In the genomic region with DNA sequence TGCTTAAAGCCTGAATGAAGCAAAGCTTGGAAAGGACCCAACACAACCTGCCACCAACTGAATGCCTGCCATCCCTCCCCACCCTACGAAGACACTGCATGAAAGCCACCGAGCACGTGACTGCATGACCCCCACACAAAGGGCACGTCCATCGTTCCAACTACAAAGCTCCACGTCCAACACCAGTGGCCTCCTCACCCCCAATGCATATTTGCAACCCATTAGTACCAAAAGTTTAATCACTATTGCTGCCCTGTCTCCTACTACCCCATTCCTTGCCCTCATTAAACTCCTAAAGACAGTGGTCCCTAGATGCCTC, we compare ENCODE assay signal across 17 cellular contexts. TPM values are rescaled to one million over a fixed set of nuclear protein-coding genes. Genes with fewer than 3 reads are reported as not detected.
DNase-seq lines count a peak whose midpoint lies in the region; ATAC-seq and FAIRE-seq lines count a peak whose summit lies in the region.
"Had no signal": no experiment of that assay in that cellular context is flagged by ENCODE, and none has a peak within 500 bp of the region (broad histone marks: within the 10 kb centered on the region; RNA-seq: fewer than 3 reads in every experiment).

No MANE protein-coding gene starts in this region.

- no peaks in the 10 kb centered on the region for H3K36me3 ChIP-seq in CD4-positive, CD25-positive, alpha-beta regulatory T cell (ENCODE audit: control insufficient read depth, insufficient read depth, low read length)
- no peaks in the 10 kb centered on the region for H3K36me3 ChIP-seq in small intestine (ENCODE audit: control insufficient read depth in 2 of 2, insufficient read depth in 2 of 2, low read length in 2 of 2)

- no peaks in the 10 kb centered on the region for H3K27me3 Mint-ChIP-seq in CD4-positive, CD25-positive, alpha-beta regulatory T cell
- H3K27me3 Mint-ChIP-seq in activated naive CD8-positive, alpha-beta T cell treated with anti-CD3 and anti-CD28 coated beads, Interleukin-2, amount 10 ng/mL, durations not matched to agents 7 days and 5 days = no peaks in the 10 kb centered on the region
- H3K27me3 Mint-ChIP-seq in natural killer cell treated with Interleukin-12 subunit alpha and Interleukin-12 subunit beta and Interleukin-15 and Interleukin-18, amount 100 ng/mL, for 72 hours = no peaks in the 10 kb centered on the region

- H3K9me3 Mint-ChIP-seq in CD4-positive, CD25-positive, alpha-beta regulatory T cell = no peaks in the 10 kb centered on the region
- no peaks in the 10 kb centered on the region for H3K9me3 Mint-ChIP-seq in activated naive CD8-positive, alpha-beta T cell treated with anti-CD3 and anti-CD28 coated beads, Interleukin-2, amount 10 ng/mL, durations not matched to agents 7 days and 5 days
- no peaks in the 10 kb centered on the region for H3K9me3 Mint-ChIP-seq in natural killer cell treated with Interleukin-12 subunit alpha and Interleukin-12 subunit beta and Interleukin-15 and Interleukin-18, amount 100 ng/mL, for 72 hours

- H3K27me3 ChIP-seq in CD4-positive, CD25-positive, alpha-beta regulatory T cell (ENCODE audit: control insufficient read depth, insufficient read depth, low read length) = no peaks in the 10 kb centered on the region
- H3K27me3 ChIP-seq in small intestine (ENCODE audit: control insufficient read depth in 2 of 2, insufficient read depth in 2 of 2, low read length in 2 of 2) = no peaks in the 10 kb centered on the region
- H3K27me3 ChIP-seq: testis had no signal

- in situ Hi-C loops in G401 (cut with HindIII; ENCODE audit: low sequenced_read_pairs) = no loop called here

- no peaks in the 10 kb centered on the region for H3K36me3 Mint-ChIP-seq in CD4-positive, CD25-positive, alpha-beta regulatory T cell
- H3K36me3 Mint-ChIP-seq in activated naive CD8-positive, alpha-beta T cell treated with anti-CD3 and anti-CD28 coated beads, Interleukin-2, amount 10 ng/mL, durations not matched to agents 7 days and 5 days = peaks cover 1% of the 10 kb centered on the region
- H3K36me3 Mint-ChIP-seq in natural killer cell treated with Interleukin-12 subunit alpha and Interleukin-12 subunit beta and Interleukin-15 and Interleukin-18, amount 100 ng/mL, for 72 hours = no peaks in the 10 kb centered on the region

- WGBS in small intestine, 3 donors = 63 to 67% (median 66%) methylated on average over 6 of the region's 6 CpGs

- peak overlapping the region; percentile 65 for H3K27ac ChIP-seq in CD4-positive, CD25-positive, alpha-beta regulatory T cell (ENCODE audit: insufficient read depth, low read length, poor library complexity, severe bottlenecking)
- H3K27ac ChIP-seq in small intestine (ENCODE audit: low read depth in 1 of 2, low read length in 1 of 2) = no peak overlapping the region
- H3K27ac ChIP-seq: PC-9, testis had no signal

- H3K4me3 ChIP-seq in CD4-positive, CD25-positive, alpha-beta regulatory T cell (ENCODE audit: low read depth, low read length) = peak overlapping the region; percentile 66
- no peak overlapping the region for H3K4me3 ChIP-seq in small intestine (ENCODE audit: low read depth in 1 of 2, low read length in 2 of 2)
- H3K4me3 ChIP-seq: PC-9, testis had no signal

- FAIRE-seq in small intestine (lab: Jason Lieb, UNC) (no peak), frontal cortex (lab: Jason Lieb, UNC) (no peak)
- FAIRE-seq: kidney had no signal

- no peak for ATAC-seq in CD4-positive, CD25-positive, alpha-beta regulatory T cell (ENCODE audit: low read depth in 2 of 2)
- no peak for ATAC-seq in activated naive CD8-positive, alpha-beta T cell treated with anti-CD3 and anti-CD28 coated beads, Interleukin-2, amount 10 ng/mL, durations not matched to agents 7 days and 5 days (ENCODE audit: low read depth)
- ATAC-seq in natural killer cell treated with Interleukin-12 subunit alpha and Interleukin-12 subunit beta and Interleukin-15 and Interleukin-18, amount 100 ng/mL, for 72 hours = no peak
- ATAC-seq in GM18870 (IDR thresholded peaks at IDR 0.05; ENCODE audit: unreplicated experiment) = no peak

- H3K4me1 ChIP-seq in CD4-positive, CD25-positive, alpha-beta regulatory T cell (ENCODE audit: control insufficient read depth, insufficient read depth, low read length, poor library complexity, severe bottlenecking) = peaks cover 99% of the 10 kb centered on the region
- H3K4me1 ChIP-seq in small intestine (ENCODE audit: control insufficient read depth in 2 of 2, insufficient read depth in 1 of 2, low read depth in 1 of 2, low read length in 1 of 2) = peaks cover 14 to 15% of the 10 kb centered on the region in 2 donors

- peak overlapping the region; percentile 78 to 89 (median 83) for H3K4me3 Mint-ChIP-seq in CD4-positive, CD25-positive, alpha-beta regulatory T cell
- H3K4me3 Mint-ChIP-seq in activated naive CD8-positive, alpha-beta T cell treated with anti-CD3 and anti-CD28 coated beads, Interleukin-2, amount 10 ng/mL, durations not matched to agents 7 days and 5 days = peak overlapping the region; percentile 63
- peak overlapping the region; percentile 74 for H3K4me3 Mint-ChIP-seq in natural killer cell treated with Interleukin-12 subunit alpha and Interleukin-12 subunit beta and Interleukin-15 and Interleukin-18, amount 100 ng/mL, for 72 hours

- H3K4me1 Mint-ChIP-seq in CD4-positive, CD25-positive, alpha-beta regulatory T cell = peaks cover 56 to 99% (median 79%) of the 10 kb centered on the region in 4 donors
- H3K4me1 Mint-ChIP-seq in activated naive CD8-positive, alpha-beta T cell treated with anti-CD3 and anti-CD28 coated beads, Interleukin-2, amount 10 ng/mL, durations not matched to agents 7 days and 5 days = peaks cover 82% of the 10 kb centered on the region
- H3K4me1 Mint-ChIP-seq in natural killer cell treated with Interleukin-12 subunit alpha and Interleukin-12 subunit beta and Interleukin-15 and Interleukin-18, amount 100 ng/mL, for 72 hours (ENCODE audit: low read depth in 2 of 2) = peaks cover 70% of the 10 kb centered on the region in 2 donors

- no peak for DNase-seq in CD4-positive, CD25-positive, alpha-beta regulatory T cell
- peak; percentile 68 for DNase-seq in G401 (ENCODE audit: low spot score)
- no peak for DNase-seq in activated naive CD8-positive, alpha-beta T cell treated with anti-CD3 and anti-CD28 coated beads, Interleukin-2, amount 10 ng/mL, durations not matched to agents 7 days and 5 days
- DNase-seq in natural killer cell treated with Interleukin-12 subunit alpha and Interleukin-12 subunit beta and Interleukin-15 and Interleukin-18, amount 100 ng/mL, for 72 hours (ENCODE audit: low spot score) = no peak
- DNase-seq in small intestine = no peak
- no peak for DNase-seq in nucleus accumbens (lab: John Stamatoyannopoulos, UW)
- DNase-seq in frontal cortex (ENCODE audit: low spot score in 2 of 2) = no peak
- DNase-seq: activated CD4-positive, alpha-beta T cell treated with anti-CD3 and anti-CD28 coated beads, Interleukin-2, amount 50 U/mL, for 1 hour; amniotic stem cell; effector CD4-positive, alpha-beta T cell; foreskin melanocyte; kidney; NCI-H1417 treated with DMSO at 0.1 percent for 48 hours; NCI-H446; PC-9; testis had no signal

- H3K27ac Mint-ChIP-seq in CD4-positive, CD25-positive, alpha-beta regulatory T cell = peak overlapping the region; percentile 88 to 95 (median 89)
- H3K27ac Mint-ChIP-seq in activated naive CD8-positive, alpha-beta T cell treated with anti-CD3 and anti-CD28 coated beads, Interleukin-2, amount 10 ng/mL, durations not matched to agents 7 days and 5 days = peak overlapping the region; percentile 3
- H3K27ac Mint-ChIP-seq in natural killer cell treated with Interleukin-12 subunit alpha and Interleukin-12 subunit beta and Interleukin-15 and Interleukin-18, amount 100 ng/mL, for 72 hours = peak overlapping the region; percentile 20 to 65

- H3K9me3 ChIP-seq in CD4-positive, CD25-positive, alpha-beta regulatory T cell (ENCODE audit: control insufficient read depth in 2 of 2, low read length in 2 of 2) = no peaks in the 10 kb centered on the region
- H3K9me3 ChIP-seq in small intestine (ENCODE audit: control insufficient read depth, low read depth) = no peaks in the 10 kb centered on the region
- H3K9me3 ChIP-seq: testis had no signal

- POLR2A ChIA-PET in activated naive CD8-positive, alpha-beta T cell treated with anti-CD3 and anti-CD28 coated beads, Interleukin-2, amount 10 ng/mL, durations not matched to agents 7 days and 5 days (lab: Charles Lee) = interaction anchor here (0.6 to 1.8 kb wide), 3 partner anchors 8 to 61 kb away, joined by 3 to 11 read pairs (median 4); partner anchors contain the start of gene SPG7

RNA-seq across cellular contexts. Expression of gene ANKRD11, which starts 43.4 kb away (rescaled TPM):
- total RNA-seq in CD4-positive, CD25-positive, alpha-beta regulatory T cell = 323 TPM
- 10 to 100 TPM in 3 of 4 donors, 1 to 10 TPM in 1; 8.7 to 19.4 (median 14.3) TPM for polyA plus RNA-seq in CD4-positive, CD25-positive, alpha-beta regulatory T cell
- 42.6 and 55.3 TPM in 2 replicates for total RNA-seq in G401 (2014; rRNA removed; shearing (Covaris generic))
- total RNA-seq in activated naive CD8-positive, alpha-beta T cell treated with anti-CD3 and anti-CD28 coated beads, Interleukin-2, amount 10 ng/mL, durations not matched to agents 7 days and 5 days = 100 to 1,000 TPM; 213 to 217 TPM
- 100 to 1,000 TPM; 197 to 320 TPM for total RNA-seq in natural killer cell treated with Interleukin-12 subunit alpha and Interleukin-12 subunit beta and Interleukin-15 and Interleukin-18, amount 100 ng/mL, for 72 hours
- 10 to 100 TPM; 48.4 to 72.1 (median 59.0) TPM for polyA plus RNA-seq in small intestine
- total RNA-seq in frontal cortex = 27.7 TPM

Comparison
In these comparisons a context has a peak if more than half of its experiments do, and no peak if none do; other contexts are left out.
1. H3K27ac Mint-ChIP-seq: peak in every context shown above with its lines; median percentile 89 in CD4-positive, CD25-positive, alpha-beta regulatory T cell; 42 in natural killer cell treated with Interleukin-12 subunit alpha and Interleukin-12 subunit beta and Interleukin-15 and Interleukin-18, amount 100 ng/mL, for 72 hours; 3 in activated naive CD8-positive, alpha-beta T cell treated with anti-CD3 and anti-CD28 coated beads, Interleukin-2, amount 10 ng/mL, durations not matched to agents 7 days and 5 days.